Comparison of ENCODE assay signal across 1 cellular context in the genomic region with DNA sequence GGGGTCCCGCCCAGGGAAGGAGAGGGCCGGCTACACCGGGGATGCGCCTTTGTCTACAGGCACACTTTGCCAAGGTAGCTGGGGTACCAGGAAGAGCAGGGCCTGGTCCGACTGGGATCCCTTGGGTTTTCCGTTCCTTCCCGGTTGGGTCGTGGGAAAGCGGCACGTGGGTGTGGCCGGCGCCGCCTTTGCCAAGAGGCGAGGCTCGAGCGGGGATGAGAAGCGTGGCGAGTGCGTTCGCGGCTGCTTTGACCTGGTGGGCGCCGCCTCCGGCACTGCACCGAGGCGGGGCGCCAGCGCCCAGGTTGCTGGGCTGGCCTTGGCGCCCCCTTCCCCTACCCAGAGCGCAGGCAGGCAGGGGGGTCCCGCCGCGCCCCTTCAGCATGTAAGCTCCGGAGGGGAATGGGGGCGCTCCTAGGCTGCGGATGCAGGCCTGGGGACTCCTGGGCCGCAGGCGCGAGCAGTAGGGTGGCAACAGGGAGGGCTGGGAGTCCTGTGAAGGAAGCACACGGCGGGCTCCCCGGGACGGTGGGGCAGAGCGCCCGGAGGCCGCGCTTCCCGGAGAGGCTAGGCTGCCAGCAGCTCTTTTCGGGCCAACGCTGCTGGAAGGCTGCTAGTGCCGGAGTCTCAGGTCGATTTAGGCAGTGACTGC.
TF ChIP-seq lines count a peak whose summit lies in the region.

No MANE protein-coding gene starts in this region.

TF ChIP-seq in WTC11, 78 proteins besides CTCF, POLR2A, EP300 and RAD21 (continued from another document and continues in another):
- TF ChIP-seq, protein P1, sequence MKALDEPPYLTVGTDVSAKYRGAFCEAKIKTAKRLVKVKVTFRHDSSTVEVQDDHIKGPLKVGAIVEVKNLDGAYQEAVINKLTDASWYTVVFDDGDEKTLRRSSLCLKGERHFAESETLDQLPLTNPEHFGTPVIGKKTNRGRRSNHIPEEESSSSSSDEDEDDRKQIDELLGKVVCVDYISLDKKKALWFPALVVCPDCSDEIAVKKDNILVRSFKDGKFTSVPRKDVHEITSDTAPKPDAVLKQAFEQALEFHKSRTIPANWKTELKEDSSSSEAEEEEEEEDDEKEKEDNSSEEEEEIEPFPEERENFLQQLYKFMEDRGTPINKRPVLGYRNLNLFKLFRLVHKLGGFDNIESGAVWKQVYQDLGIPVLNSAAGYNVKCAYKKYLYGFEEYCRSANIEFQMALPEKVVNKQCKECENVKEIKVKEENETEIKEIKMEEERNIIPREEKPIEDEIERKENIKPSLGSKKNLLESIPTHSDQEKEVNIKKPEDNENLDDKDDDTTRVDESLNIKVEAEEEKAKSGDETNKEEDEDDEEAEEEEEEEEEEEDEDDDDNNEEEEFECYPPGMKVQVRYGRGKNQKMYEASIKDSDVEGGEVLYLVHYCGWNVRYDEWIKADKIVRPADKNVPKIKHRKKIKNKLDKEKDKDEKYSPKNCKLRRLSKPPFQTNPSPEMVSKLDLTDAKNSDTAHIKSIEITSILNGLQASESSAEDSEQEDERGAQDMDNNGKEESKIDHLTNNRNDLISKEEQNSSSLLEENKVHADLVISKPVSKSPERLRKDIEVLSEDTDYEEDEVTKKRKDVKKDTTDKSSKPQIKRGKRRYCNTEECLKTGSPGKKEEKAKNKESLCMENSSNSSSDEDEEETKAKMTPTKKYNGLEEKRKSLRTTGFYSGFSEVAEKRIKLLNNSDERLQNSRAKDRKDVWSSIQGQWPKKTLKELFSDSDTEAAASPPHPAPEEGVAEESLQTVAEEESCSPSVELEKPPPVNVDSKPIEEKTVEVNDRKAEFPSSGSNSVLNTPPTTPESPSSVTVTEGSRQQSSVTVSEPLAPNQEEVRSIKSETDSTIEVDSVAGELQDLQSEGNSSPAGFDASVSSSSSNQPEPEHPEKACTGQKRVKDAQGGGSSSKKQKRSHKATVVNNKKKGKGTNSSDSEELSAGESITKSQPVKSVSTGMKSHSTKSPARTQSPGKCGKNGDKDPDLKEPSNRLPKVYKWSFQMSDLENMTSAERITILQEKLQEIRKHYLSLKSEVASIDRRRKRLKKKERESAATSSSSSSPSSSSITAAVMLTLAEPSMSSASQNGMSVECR (CRISPR knock-in tag; IDR thresholded peaks at IDR 0.05; ENCODE audit: borderline replicate concordance): 0 out of 2 replicates have a peak, but pooled peaks have one; percentile 20
- TF ChIP-seq NFE2L1 (CRISPR knock-in tag; IDR thresholded peaks at IDR 0.05) (no peak), IRF2 (CRISPR knock-in tag; IDR thresholded peaks at IDR 0.05; ENCODE audit: borderline replicate concordance, low read depth) (no peak), ZNF423 (CRISPR knock-in tag; IDR thresholded peaks at IDR 0.05) (peak; percentile 69; the same call in 1 of the 2 replicates), HMGA2 (CRISPR knock-in tag; IDR thresholded peaks at IDR 0.05) (no peak), SOX15 (CRISPR knock-in tag; IDR thresholded peaks at IDR 0.05) (no peak), PRRX2 (CRISPR knock-in tag; IDR thresholded peaks at IDR 0.05) (no peak), ZNF671 (CRISPR knock-in tag; IDR thresholded peaks at IDR 0.05) (no peak), MXD4 (CRISPR knock-in tag; IDR thresholded peaks at IDR 0.05; ENCODE audit: borderline replicate concordance) (no peak), CREM (CRISPR knock-in tag; IDR thresholded peaks at IDR 0.05) (no peak), ZNF138 (CRISPR knock-in tag; conservative IDR thresholded peaks at IDR 0.05) (no peak), ZNF219 (CRISPR knock-in tag; IDR thresholded peaks at IDR 0.05; ENCODE audit: borderline replicate concordance) (no peak)
- TF ChIP-seq, protein P2, sequence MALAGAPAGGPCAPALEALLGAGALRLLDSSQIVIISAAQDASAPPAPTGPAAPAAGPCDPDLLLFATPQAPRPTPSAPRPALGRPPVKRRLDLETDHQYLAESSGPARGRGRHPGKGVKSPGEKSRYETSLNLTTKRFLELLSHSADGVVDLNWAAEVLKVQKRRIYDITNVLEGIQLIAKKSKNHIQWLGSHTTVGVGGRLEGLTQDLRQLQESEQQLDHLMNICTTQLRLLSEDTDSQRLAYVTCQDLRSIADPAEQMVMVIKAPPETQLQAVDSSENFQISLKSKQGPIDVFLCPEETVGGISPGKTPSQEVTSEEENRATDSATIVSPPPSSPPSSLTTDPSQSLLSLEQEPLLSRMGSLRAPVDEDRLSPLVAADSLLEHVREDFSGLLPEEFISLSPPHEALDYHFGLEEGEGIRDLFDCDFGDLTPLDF (CRISPR knock-in tag; IDR thresholded peaks at IDR 0.05): no peak
- TF ChIP-seq, protein P3, sequence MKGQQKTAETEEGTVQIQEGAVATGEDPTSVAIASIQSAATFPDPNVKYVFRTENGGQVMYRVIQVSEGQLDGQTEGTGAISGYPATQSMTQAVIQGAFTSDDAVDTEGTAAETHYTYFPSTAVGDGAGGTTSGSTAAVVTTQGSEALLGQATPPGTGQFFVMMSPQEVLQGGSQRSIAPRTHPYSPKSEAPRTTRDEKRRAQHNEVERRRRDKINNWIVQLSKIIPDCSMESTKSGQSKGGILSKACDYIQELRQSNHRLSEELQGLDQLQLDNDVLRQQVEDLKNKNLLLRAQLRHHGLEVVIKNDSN (CRISPR knock-in tag; IDR thresholded peaks at IDR 0.05): peak; percentile 60; the same call in 1 of the 2 replicates
- TF ChIP-seq, protein P4, sequence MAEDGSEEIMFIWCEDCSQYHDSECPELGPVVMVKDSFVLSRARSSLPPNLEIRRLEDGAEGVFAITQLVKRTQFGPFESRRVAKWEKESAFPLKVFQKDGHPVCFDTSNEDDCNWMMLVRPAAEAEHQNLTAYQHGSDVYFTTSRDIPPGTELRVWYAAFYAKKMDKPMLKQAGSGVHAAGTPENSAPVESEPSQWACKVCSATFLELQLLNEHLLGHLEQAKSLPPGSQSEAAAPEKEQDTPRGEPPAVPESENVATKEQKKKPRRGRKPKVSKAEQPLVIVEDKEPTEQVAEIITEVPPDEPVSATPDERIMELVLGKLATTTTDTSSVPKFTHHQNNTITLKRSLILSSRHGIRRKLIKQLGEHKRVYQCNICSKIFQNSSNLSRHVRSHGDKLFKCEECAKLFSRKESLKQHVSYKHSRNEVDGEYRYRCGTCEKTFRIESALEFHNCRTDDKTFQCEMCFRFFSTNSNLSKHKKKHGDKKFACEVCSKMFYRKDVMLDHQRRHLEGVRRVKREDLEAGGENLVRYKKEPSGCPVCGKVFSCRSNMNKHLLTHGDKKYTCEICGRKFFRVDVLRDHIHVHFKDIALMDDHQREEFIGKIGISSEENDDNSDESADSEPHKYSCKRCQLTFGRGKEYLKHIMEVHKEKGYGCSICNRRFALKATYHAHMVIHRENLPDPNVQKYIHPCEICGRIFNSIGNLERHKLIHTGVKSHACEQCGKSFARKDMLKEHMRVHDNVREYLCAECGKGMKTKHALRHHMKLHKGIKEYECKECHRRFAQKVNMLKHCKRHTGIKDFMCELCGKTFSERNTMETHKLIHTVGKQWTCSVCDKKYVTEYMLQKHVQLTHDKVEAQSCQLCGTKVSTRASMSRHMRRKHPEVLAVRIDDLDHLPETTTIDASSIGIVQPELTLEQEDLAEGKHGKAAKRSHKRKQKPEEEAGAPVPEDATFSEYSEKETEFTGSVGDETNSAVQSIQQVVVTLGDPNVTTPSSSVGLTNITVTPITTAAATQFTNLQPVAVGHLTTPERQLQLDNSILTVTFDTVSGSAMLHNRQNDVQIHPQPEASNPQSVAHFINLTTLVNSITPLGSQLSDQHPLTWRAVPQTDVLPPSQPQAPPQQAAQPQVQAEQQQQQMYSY (CRISPR knock-in tag; IDR thresholded peaks at IDR 0.05): 0 out of 2 replicates have a peak, but pooled peaks have one; percentile 0
- TF ChIP-seq, protein P5, sequence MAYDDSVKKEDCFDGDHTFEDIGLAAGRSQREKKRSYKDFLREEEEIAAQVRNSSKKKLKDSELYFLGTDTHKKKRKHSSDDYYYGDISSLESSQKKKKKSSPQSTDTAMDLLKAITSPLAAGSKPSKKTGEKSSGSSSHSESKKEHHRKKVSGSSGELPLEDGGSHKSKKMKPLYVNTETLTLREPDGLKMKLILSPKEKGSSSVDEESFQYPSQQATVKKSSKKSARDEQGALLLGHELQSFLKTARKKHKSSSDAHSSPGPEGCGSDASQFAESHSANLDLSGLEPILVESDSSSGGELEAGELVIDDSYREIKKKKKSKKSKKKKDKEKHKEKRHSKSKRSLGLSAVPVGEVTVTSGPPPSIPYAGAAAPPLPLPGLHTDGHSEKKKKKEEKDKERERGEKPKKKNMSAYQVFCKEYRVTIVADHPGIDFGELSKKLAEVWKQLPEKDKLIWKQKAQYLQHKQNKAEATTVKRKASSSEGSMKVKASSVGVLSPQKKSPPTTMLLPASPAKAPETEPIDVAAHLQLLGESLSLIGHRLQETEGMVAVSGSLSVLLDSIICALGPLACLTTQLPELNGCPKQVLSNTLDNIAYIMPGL (CRISPR knock-in tag; IDR thresholded peaks at IDR 0.05): peak; percentile 46; the same call in 1 of the 2 replicates
- TF ChIP-seq, protein P6, sequence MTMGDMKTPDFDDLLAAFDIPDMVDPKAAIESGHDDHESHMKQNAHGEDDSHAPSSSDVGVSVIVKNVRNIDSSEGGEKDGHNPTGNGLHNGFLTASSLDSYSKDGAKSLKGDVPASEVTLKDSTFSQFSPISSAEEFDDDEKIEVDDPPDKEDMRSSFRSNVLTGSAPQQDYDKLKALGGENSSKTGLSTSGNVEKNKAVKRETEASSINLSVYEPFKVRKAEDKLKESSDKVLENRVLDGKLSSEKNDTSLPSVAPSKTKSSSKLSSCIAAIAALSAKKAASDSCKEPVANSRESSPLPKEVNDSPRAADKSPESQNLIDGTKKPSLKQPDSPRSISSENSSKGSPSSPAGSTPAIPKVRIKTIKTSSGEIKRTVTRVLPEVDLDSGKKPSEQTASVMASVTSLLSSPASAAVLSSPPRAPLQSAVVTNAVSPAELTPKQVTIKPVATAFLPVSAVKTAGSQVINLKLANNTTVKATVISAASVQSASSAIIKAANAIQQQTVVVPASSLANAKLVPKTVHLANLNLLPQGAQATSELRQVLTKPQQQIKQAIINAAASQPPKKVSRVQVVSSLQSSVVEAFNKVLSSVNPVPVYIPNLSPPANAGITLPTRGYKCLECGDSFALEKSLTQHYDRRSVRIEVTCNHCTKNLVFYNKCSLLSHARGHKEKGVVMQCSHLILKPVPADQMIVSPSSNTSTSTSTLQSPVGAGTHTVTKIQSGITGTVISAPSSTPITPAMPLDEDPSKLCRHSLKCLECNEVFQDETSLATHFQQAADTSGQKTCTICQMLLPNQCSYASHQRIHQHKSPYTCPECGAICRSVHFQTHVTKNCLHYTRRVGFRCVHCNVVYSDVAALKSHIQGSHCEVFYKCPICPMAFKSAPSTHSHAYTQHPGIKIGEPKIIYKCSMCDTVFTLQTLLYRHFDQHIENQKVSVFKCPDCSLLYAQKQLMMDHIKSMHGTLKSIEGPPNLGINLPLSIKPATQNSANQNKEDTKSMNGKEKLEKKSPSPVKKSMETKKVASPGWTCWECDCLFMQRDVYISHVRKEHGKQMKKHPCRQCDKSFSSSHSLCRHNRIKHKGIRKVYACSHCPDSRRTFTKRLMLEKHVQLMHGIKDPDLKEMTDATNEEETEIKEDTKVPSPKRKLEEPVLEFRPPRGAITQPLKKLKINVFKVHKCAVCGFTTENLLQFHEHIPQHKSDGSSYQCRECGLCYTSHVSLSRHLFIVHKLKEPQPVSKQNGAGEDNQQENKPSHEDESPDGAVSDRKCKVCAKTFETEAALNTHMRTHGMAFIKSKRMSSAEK (CRISPR knock-in tag; IDR thresholded peaks at IDR 0.05; ENCODE audit: borderline replicate concordance): no peak
- TF ChIP-seq, protein P7, sequence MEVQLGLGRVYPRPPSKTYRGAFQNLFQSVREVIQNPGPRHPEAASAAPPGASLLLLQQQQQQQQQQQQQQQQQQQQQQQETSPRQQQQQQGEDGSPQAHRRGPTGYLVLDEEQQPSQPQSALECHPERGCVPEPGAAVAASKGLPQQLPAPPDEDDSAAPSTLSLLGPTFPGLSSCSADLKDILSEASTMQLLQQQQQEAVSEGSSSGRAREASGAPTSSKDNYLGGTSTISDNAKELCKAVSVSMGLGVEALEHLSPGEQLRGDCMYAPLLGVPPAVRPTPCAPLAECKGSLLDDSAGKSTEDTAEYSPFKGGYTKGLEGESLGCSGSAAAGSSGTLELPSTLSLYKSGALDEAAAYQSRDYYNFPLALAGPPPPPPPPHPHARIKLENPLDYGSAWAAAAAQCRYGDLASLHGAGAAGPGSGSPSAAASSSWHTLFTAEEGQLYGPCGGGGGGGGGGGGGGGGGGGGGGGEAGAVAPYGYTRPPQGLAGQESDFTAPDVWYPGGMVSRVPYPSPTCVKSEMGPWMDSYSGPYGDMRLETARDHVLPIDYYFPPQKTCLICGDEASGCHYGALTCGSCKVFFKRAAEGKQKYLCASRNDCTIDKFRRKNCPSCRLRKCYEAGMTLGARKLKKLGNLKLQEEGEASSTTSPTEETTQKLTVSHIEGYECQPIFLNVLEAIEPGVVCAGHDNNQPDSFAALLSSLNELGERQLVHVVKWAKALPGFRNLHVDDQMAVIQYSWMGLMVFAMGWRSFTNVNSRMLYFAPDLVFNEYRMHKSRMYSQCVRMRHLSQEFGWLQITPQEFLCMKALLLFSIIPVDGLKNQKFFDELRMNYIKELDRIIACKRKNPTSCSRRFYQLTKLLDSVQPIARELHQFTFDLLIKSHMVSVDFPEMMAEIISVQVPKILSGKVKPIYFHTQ (CRISPR knock-in tag; IDR thresholded peaks at IDR 0.05): no peak
- TF ChIP-seq, protein P8, sequence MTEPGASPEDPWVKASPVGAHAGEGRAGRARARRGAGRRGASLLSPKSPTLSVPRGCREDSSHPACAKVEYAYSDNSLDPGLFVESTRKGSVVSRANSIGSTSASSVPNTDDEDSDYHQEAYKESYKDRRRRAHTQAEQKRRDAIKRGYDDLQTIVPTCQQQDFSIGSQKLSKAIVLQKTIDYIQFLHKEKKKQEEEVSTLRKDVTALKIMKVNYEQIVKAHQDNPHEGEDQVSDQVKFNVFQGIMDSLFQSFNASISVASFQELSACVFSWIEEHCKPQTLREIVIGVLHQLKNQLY (CRISPR knock-in tag; IDR thresholded peaks at IDR 0.05): no peak
- TF ChIP-seq, protein P9, sequence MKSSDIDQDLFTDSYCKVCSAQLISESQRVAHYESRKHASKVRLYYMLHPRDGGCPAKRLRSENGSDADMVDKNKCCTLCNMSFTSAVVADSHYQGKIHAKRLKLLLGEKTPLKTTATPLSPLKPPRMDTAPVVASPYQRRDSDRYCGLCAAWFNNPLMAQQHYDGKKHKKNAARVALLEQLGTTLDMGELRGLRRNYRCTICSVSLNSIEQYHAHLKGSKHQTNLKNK (CRISPR knock-in tag; IDR thresholded peaks at IDR 0.05): no peak
- TF ChIP-seq, protein P10, sequence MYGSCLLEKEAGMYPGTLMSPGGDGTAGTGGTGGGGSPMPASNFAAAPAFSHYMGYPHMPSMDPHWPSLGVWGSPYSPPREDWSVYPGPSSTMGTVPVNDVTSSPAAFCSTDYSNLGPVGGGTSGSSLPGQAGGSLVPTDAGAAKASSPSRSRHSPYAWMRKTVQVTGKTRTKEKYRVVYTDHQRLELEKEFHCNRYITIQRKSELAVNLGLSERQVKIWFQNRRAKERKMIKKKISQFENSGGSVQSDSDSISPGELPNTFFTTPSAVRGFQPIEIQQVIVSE (CRISPR knock-in tag; IDR thresholded peaks at IDR 0.05; ENCODE audit: borderline replicate concordance): no peak
- TF ChIP-seq, protein P11, sequence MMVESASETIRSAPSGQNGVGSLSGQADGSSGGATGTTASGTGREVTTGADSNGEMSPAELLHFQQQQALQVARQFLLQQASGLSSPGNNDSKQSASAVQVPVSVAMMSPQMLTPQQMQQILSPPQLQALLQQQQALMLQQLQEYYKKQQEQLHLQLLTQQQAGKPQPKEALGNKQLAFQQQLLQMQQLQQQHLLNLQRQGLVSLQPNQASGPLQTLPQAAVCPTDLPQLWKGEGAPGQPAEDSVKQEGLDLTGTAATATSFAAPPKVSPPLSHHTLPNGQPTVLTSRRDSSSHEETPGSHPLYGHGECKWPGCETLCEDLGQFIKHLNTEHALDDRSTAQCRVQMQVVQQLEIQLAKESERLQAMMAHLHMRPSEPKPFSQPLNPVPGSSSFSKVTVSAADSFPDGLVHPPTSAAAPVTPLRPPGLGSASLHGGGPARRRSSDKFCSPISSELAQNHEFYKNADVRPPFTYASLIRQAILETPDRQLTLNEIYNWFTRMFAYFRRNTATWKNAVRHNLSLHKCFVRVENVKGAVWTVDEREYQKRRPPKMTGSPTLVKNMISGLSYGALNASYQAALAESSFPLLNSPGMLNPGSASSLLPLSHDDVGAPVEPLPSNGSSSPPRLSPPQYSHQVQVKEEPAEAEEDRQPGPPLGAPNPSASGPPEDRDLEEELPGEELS (CRISPR knock-in tag; IDR thresholded peaks at IDR 0.05): no peak
